In the genomic region with DNA sequence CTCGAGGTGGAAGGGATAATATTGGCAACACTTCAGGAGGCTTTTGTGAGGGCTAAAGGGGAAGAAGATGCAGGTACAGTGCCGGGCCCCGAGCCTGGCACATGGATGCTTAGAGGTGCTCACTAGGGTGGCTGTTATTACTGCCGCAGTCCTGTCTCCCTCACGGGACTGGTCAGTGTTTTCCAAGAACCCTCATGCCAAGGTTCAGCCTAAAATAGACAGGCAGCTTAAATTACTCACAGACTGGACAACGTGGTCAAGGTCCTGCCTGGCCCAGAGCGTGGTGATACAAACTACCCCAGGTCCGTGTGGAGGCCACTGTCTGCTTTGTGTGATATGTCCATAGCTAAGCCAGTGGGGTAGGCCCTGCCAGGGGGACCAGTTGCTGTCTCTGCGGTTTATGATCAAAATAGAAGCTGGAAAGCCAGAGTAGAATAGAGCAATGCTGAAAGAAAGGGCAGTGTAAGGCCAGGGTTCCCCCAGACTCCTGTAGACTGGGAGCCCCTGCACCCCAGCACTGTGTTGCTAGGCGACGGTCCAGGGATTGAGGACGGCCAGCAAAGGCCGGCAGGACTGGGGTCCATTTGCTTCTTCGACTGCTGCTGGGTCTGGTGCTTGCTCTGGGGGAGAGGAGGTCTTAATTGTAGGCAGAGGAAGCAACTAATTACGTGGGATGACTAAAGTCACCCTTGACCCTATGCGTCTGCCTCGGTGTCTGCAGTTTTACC, we compare ENCODE assay signal across 17 cellular contexts. TPM values are rescaled to one million over a fixed set of nuclear protein-coding genes. Genes with fewer than 3 reads are reported as not detected.
A peak's percentile ranks its signal among the peaks of the same experiment; 100 is the strongest.
DNase-seq lines count a peak whose midpoint lies in the region; ATAC-seq, FAIRE-seq and TF ChIP-seq lines count a peak whose summit lies in the region.
"Had no signal": no experiment of that assay in that cellular context is flagged by ENCODE, and none has a peak within 500 bp of the region (broad histone marks: within the 10 kb centered on the region; RNA-seq: fewer than 3 reads in every experiment).

No MANE protein-coding gene starts in this region.

- H3K4me1 Mint-ChIP-seq in activated CD8-positive, alpha-beta T cell treated with anti-CD3 and anti-CD28 coated beads for 36 hours (ENCODE audit: low read depth): no peaks in the 10 kb centered on the region
- H3K4me1 Mint-ChIP-seq: activated CD8-positive, alpha-beta memory T cell treated with anti-CD3 and anti-CD28 coated beads, Interleukin-2, amount 10 ng/mL, durations not matched to agents 7 days and 5 days; immature natural killer cell had no signal

- H3K4me3 ChIP-seq in K562 (no peak overlapping the region), kidney (ENCODE audit: low read length in 2 of 2) (no peak overlapping the region), pancreas (no peak overlapping the region), Peyer's patch (no peak overlapping the region)

- H3K27ac Mint-ChIP-seq in activated CD8-positive, alpha-beta T cell treated with anti-CD3 and anti-CD28 coated beads for 36 hours: no peak overlapping the region
- H3K27ac Mint-ChIP-seq: activated CD8-positive, alpha-beta memory T cell treated with anti-CD3 and anti-CD28 coated beads, Interleukin-2, amount 10 ng/mL, durations not matched to agents 7 days and 5 days; immature natural killer cell; stimulated activated naive CD8-positive, alpha-beta T cell treated with anti-CD3 and anti-CD28 coated beads, Interleukin-15, Interleukin-2, amounts not matched to agents 100 ng/mL and 50 ng/mL, for 24 hours; T-helper 2 cell treated with Interferon-gamma antibody and Interleukin-4, amounts not matched to agents 5 μg/mL and 100 μg/mL, for 36 hours had no signal

- POLR2A ChIA-PET in K562 (lab: Yijun Ruan, JAX): interaction anchor here (0.6 to 1.6 kb wide), 3 partner anchors 8 to 130 kb away, joined by 3 to 10 read pairs (median 5); no protein-coding TSS in a partner anchor
- POLR2A ChIA-PET in activated CD8-positive, alpha-beta T cell treated with anti-CD3 and anti-CD28 coated beads for 36 hours (lab: Charles Lee): interaction anchor here (0.6 to 0.8 kb wide), 2 partner anchors 47 to 187 kb away, joined by 3 read pairs; partner anchors contain the start of gene CLCC1

- no peaks in the 10 kb centered on the region for H3K9me3 ChIP-seq in K562 (replicated peaks; ENCODE audit: control insufficient read depth, insufficient read depth, low read depth, low read length)
- no peaks in the 10 kb centered on the region for H3K9me3 ChIP-seq in kidney (ENCODE audit: control insufficient read depth in 1 of 2, low read length in 2 of 2)
- no peaks in the 10 kb centered on the region for H3K9me3 ChIP-seq in pancreas
- no peaks in the 10 kb centered on the region for H3K9me3 ChIP-seq in Peyer's patch

- no peak for TF ChIP-seq RAD21 in K562 (CRISPR knock-in tag; conservative IDR thresholded peaks at IDR 0.05 in 1 of 2, IDR thresholded peaks at IDR 0.05 in 1 of 2)

- intact Hi-C loops in K562 (cut with micrococcal nuclease) (no loop called here), kidney (cut with DNase I) (no loop called here), pancreas (cut with DNase I) (no loop called here)
- intact Hi-C loops in activated CD8-positive, alpha-beta T cell treated with anti-CD3 and anti-CD28 coated beads for 36 hours (cut with micrococcal nuclease): no loop called here

- DNase-seq in K562 (ENCODE audit: extremely low read depth in 1 of 4, low spot score in 3 of 4) (no peak), kidney (no peak), pancreas (peak in 1 of 6 donors; percentile 47), RKO (ENCODE audit: low spot score) (no peak), globus pallidus (ENCODE audit: low spot score) (no peak), Peyer's patch (no peak)
- no peak for DNase-seq in activated CD8-positive, alpha-beta T cell treated with anti-CD3 and anti-CD28 coated beads for 36 hours
- DNase-seq: activated CD4-positive, alpha-beta T cell treated with anti-CD3 and anti-CD28 coated beads for 1 hour; activated CD8-positive, alpha-beta memory T cell treated with anti-CD3 and anti-CD28 coated beads, Interleukin-2, amount 10 ng/mL, durations not matched to agents 7 days and 5 days; activated effector memory CD4-positive, alpha-beta T cell treated with anti-CD3 and anti-CD28 coated beads, Interleukin-2, amount 50 U/mL, for 16 hours; immature natural killer cell; NK-92 treated with Interleukin-12 subunit alpha and Interleukin-12 subunit beta, amount 100 ng/mL, for 24 hours; SHP77 treated with DMSO at 0.1 percent for 48 hours had no signal

- no peak overlapping the region for H2AFZ ChIP-seq in K562 (ENCODE audit: low read depth, low read length)

- no peak for TF ChIP-seq POLR2A in K562 (conservative IDR thresholded peaks at IDR 0.05)
- no peak for TF ChIP-seq POLR2A in Peyer's patch (IDR thresholded peaks at IDR 0.05)

- H3K27ac ChIP-seq in 22Rv1 (peak overlapping the region; percentile 94), K562 (ENCODE audit: extremely low read depth, low read depth, low read length) (no peak overlapping the region), kidney (ENCODE audit: low read depth in 2 of 2, low read length in 2 of 2) (peak overlapping the region; percentile 66 to 73), pancreas (peak overlapping the region; percentile 27 to 91 (median 83)), Peyer's patch (peak overlapping the region in 1 of 4 donors; percentile 42)

- FAIRE-seq in K562 (lab: Jason Lieb, UNC): no peak
- FAIRE-seq in kidney (lab: Jason Lieb, UNC): no peak
- FAIRE-seq in pancreas (lab: Jason Lieb, UNC): no peak
- FAIRE-seq: colon had no signal

- no peaks in the 10 kb centered on the region for H3K9me3 Mint-ChIP-seq in activated CD8-positive, alpha-beta T cell treated with anti-CD3 and anti-CD28 coated beads for 36 hours
- H3K9me3 Mint-ChIP-seq: stimulated activated naive CD8-positive, alpha-beta T cell treated with anti-CD3 and anti-CD28 coated beads, Interleukin-15, Interleukin-2, amounts not matched to agents 100 ng/mL and 50 ng/mL, for 24 hours; T-helper 2 cell treated with Interferon-gamma antibody and Interleukin-4, amounts not matched to agents 5 μg/mL and 100 μg/mL, for 36 hours had no signal

- no peak for TF ChIP-seq EP300 in K562 (IDR thresholded peaks at IDR 0.05; ENCODE audit: low read length)

- no peaks in the 10 kb centered on the region; a peak in 1 of 5 replicates for H3K27me3 ChIP-seq in K562 (ENCODE audit: control insufficient read depth in 2 of 2, insufficient read depth in 2 of 2, low read length in 2 of 2)
- no peaks in the 10 kb centered on the region for H3K27me3 ChIP-seq in pancreas
- no peaks in the 10 kb centered on the region for H3K27me3 ChIP-seq in Peyer's patch

- no TSS peak for BruUV-seq in K562 (replicated peaks; lab: Mats Ljungman, UMichigan)

- no peaks in the 10 kb centered on the region for H3K36me3 ChIP-seq in K562 (ENCODE audit: control insufficient read depth, insufficient read depth, low read length)
- no peaks in the 10 kb centered on the region for H3K36me3 ChIP-seq in kidney (ENCODE audit: control insufficient read depth in 1 of 2, insufficient read depth in 2 of 2, low read length in 2 of 2)
- no peaks in the 10 kb centered on the region for H3K36me3 ChIP-seq in pancreas
- H3K36me3 ChIP-seq in Peyer's patch: no peaks in the 10 kb centered on the region

- TF ChIP-seq CTCF in 22Rv1 (IDR thresholded peaks at IDR 0.05) (no peak), K562 (IDR thresholded peaks at IDR 0.05 in 2 of 3, conservative IDR thresholded peaks at IDR 0.05 in 1 of 3; ENCODE audit: insufficient read depth in 2 of 3, low read depth in 1 of 3, low read length in 3 of 3) (no peak), kidney (IDR thresholded peaks at IDR 0.05; ENCODE audit: borderline replicate concordance, extremely low read depth, insufficient read depth) (no peak), pancreas (IDR thresholded peaks at IDR 0.05) (no peak), Peyer's patch (IDR thresholded peaks at IDR 0.05) (no peak)
- TF ChIP-seq CTCF in activated CD8-positive, alpha-beta T cell treated with anti-CD3 and anti-CD28 coated beads for 36 hours (IDR thresholded peaks at IDR 0.05): no peak

- no peaks in the 10 kb centered on the region for H3K36me3 Mint-ChIP-seq in activated CD8-positive, alpha-beta T cell treated with anti-CD3 and anti-CD28 coated beads for 36 hours (ENCODE audit: low read depth)
- H3K36me3 Mint-ChIP-seq: activated CD8-positive, alpha-beta memory T cell treated with anti-CD3 and anti-CD28 coated beads, Interleukin-2, amount 10 ng/mL, durations not matched to agents 7 days and 5 days had no signal

- in situ Hi-C loops in K562 (cut with MboI): no loop called here

- CTCF ChIA-PET in K562 (lab: Yijun Ruan, JAX; ENCODE audit: low intra/inter-chr PET ratio): no interaction called here
- CTCF ChIA-PET in activated CD8-positive, alpha-beta T cell treated with anti-CD3 and anti-CD28 coated beads for 36 hours (lab: Charles Lee): no interaction called here

- no peak for ATAC-seq in K562
- ATAC-seq in pancreas: peak in 3 of 4 donors; percentile 14 to 37 (median 34)
- no peak for ATAC-seq in activated CD8-positive, alpha-beta T cell treated with anti-CD3 and anti-CD28 coated beads for 36 hours
- ATAC-seq: activated CD8-positive, alpha-beta memory T cell treated with anti-CD3 and anti-CD28 coated beads, Interleukin-2, amount 10 ng/mL, durations not matched to agents 7 days and 5 days had no signal

- H3K4me1 ChIP-seq in K562 (replicated peaks in 1 of 2; ENCODE audit: control insufficient read depth in 2 of 2, insufficient read depth in 2 of 2, low read length in 2 of 2) (peaks cover 12 to 24% of the 10 kb centered on the region in 2 experiments; a peak in 4 of 5 replicates), kidney (ENCODE audit: control insufficient read depth in 1 of 2, insufficient read depth in 1 of 2, low read depth in 1 of 2, low read length in 2 of 2) (peaks cover 16 to 34% of the 10 kb centered on the region in 2 donors), pancreas (peaks cover 50 to 63% (median 61%) of the 10 kb centered on the region in 3 donors), Peyer's patch (peaks cover 0 to 26% (median 2%) of the 10 kb centered on the region in 4 donors)

- 52% methylated on average over 17 of the region's 17 CpGs for WGBS in K562 (ENCODE audit: insufficient coverage, low coverage, missing lambda C conversion rate)
- 21 to 25% methylated on average over 17 of the region's 17 CpGs for WGBS in pancreas, 2 donors

- no peaks in the 10 kb centered on the region for H3K79me2 ChIP-seq in K562 (ENCODE audit: control insufficient read depth, insufficient read depth, low read length)

- H3K4me2 ChIP-seq in K562 (ENCODE audit: insufficient read depth, low read length): no peak overlapping the region

- H3K9me1 ChIP-seq in K562 (ENCODE audit: control insufficient read depth, insufficient read depth, low read length): no peaks in the 10 kb centered on the region

- H3K4me3 Mint-ChIP-seq in activated CD8-positive, alpha-beta T cell treated with anti-CD3 and anti-CD28 coated beads for 36 hours: no peak overlapping the region
- H3K4me3 Mint-ChIP-seq: activated CD8-positive, alpha-beta memory T cell treated with anti-CD3 and anti-CD28 coated beads, Interleukin-2, amount 10 ng/mL, durations not matched to agents 7 days and 5 days; immature natural killer cell; stimulated activated naive CD8-positive, alpha-beta T cell treated with anti-CD3 and anti-CD28 coated beads, Interleukin-15, Interleukin-2, amounts not matched to agents 100 ng/mL and 50 ng/mL, for 24 hours; T-helper 2 cell treated with Interferon-gamma antibody and Interleukin-4, amounts not matched to agents 5 μg/mL and 100 μg/mL, for 36 hours had no signal

- no peaks in the 10 kb centered on the region for H3K27me3 Mint-ChIP-seq in activated CD8-positive, alpha-beta T cell treated with anti-CD3 and anti-CD28 coated beads for 36 hours
- H3K27me3 Mint-ChIP-seq: activated CD8-positive, alpha-beta memory T cell treated with anti-CD3 and anti-CD28 coated beads, Interleukin-2, amount 10 ng/mL, durations not matched to agents 7 days and 5 days; stimulated activated naive CD8-positive, alpha-beta T cell treated with anti-CD3 and anti-CD28 coated beads, Interleukin-15, Interleukin-2, amounts not matched to agents 100 ng/mL and 50 ng/mL, for 24 hours had no signal

- H4K20me1 ChIP-seq in K562 (replicated peaks; ENCODE audit: control insufficient read depth, insufficient read depth, low read length): no peaks in the 10 kb centered on the region

- no peak overlapping the region for H3K9ac ChIP-seq in K562 (ENCODE audit: insufficient read depth in 1 of 2, low read depth in 2 of 2, low read length in 2 of 2)
- no peak overlapping the region for H3K9ac ChIP-seq in kidney (ENCODE audit: low read length in 2 of 2)

RNA-seq across cellular contexts. Expression of gene ELAPOR1, which starts 36.1 kb away (rescaled TPM):
- total RNA-seq in K562 (2011; cell fraction: chromatin; rRNA removed; ENCODE audit: low replicate concordance): 0.21 and 0.62 TPM in 2 replicates
- total RNA-seq in K562 (2011; cell fraction: nucleolus; rRNA removed): 0.13 and 0.17 TPM in 2 replicates
- 0.22 TPM in 1 of 2 replicates, not detected in the other for total RNA-seq in K562 (2011; cell fraction: nucleoplasm; rRNA removed)
- total RNA-seq in K562 (2014; rRNA removed) (0.09 TPM in 1 of 2 replicates, not detected in the other), K562 (2014; rRNA removed; fragmentation: Illumina TruSeq; extraction: Trizol) (0.03 and 0.25 TPM in 2 replicates), K562 (2015; rRNA removed; fragmentation: Illumina TruSeq; extraction: Trizol) (0.04 and 0.07 TPM in 2 replicates), K562 (2021) (0.20 and 0.38 TPM in 2 replicates), kidney (1.3 TPM), pancreas (100 to 1,000 TPM; 106 to 186 (median 155) TPM), Peyer's patch (100 to 1,000 TPM in 2 of 4 donors, 10 to 100 TPM in 2; 57.8 to 138 (median 98.0) TPM)
- polyA plus RNA-seq in K562 (2011; rRNA removed) (0.11 and 0.14 TPM in 2 replicates), K562 (2014; fragmentation: Illumina TruSeq; extraction: Trizol) (0.18 and 0.46 TPM in 2 replicates), K562 (2014; fragmentation: Nextera tagmentation; extraction: Ambion mirVana) (under 1 TPM; 0.17 to 0.21 TPM), K562 (2014; rRNA removed) (0.15 and 1.2 TPM in 2 replicates), kidney (ENCODE audit: insufficient read depth, low read depth, low replicate concordance) (0.28 TPM), pancreas (10 to 100 TPM; 46.9 to 82.8 TPM)
- 0.09 and 0.16 TPM in 2 replicates for polyA plus RNA-seq in K562 (2011; cell fraction: cytosol; rRNA removed)
- 0.24 TPM in 2 replicates for polyA plus RNA-seq in K562 (2011; cell fraction: nucleus; rRNA removed)
- 0.17 and 0.32 TPM in 2 replicates for polyA plus RNA-seq in K562 (2012)
- polyA minus RNA-seq in K562 (2011; rRNA and poly(A)+ RNA removed): 0.09 and 0.11 TPM in 2 replicates
- polyA minus RNA-seq in K562 (2011; cell fraction: cytosol; rRNA and poly(A)+ RNA removed): not detected in 2 replicates
- polyA minus RNA-seq in K562 (2011; cell fraction: nucleus; rRNA and poly(A)+ RNA removed): 0.11 and 0.13 TPM in 2 replicates
- 1 to 10 TPM; 4.7 to 7.0 TPM for total RNA-seq in activated CD8-positive, alpha-beta T cell treated with anti-CD3 and anti-CD28 coated beads for 36 hours

RNA-seq across cellular contexts. Expression of gene TMEM167B, which starts 59.5 kb away (rescaled TPM):
- 18.1 and 23.4 TPM in 2 replicates for total RNA-seq in K562 (2011; cell fraction: chromatin; rRNA removed; ENCODE audit: low replicate concordance)
- 17.2 and 20.7 TPM in 2 replicates for total RNA-seq in K562 (2011; cell fraction: nucleolus; rRNA removed)
- 28.7 and 30.7 TPM in 2 replicates for total RNA-seq in K562 (2011; cell fraction: nucleoplasm; rRNA removed)
- 17.2 and 25.8 TPM in 2 replicates for total RNA-seq in K562 (2014; rRNA removed)
- 32.2 and 38.2 TPM in 2 replicates for total RNA-seq in K562 (2014; rRNA removed; fragmentation: Illumina TruSeq; extraction: Trizol)
- 29.0 and 33.4 TPM in 2 replicates for total RNA-seq in K562 (2015; rRNA removed; fragmentation: Illumina TruSeq; extraction: Trizol)
- total RNA-seq in K562 (2021): 34.1 and 35.6 TPM in 2 replicates
- polyA plus RNA-seq in K562 (2011; rRNA removed): 26.0 and 26.7 TPM in 2 replicates
- polyA plus RNA-seq in K562 (2011; cell fraction: cytosol; rRNA removed): 10.8 and 15.9 TPM in 2 replicates
- 10.9 and 18.1 TPM in 2 replicates for polyA plus RNA-seq in K562 (2011; cell fraction: nucleus; rRNA removed)
- 29.7 and 33.2 TPM in 2 replicates for polyA plus RNA-seq in K562 (2012)
- polyA plus RNA-seq in K562 (2014; fragmentation: Illumina TruSeq; extraction: Trizol): 35.2 and 36.4 TPM in 2 replicates
- polyA plus RNA-seq in K562 (2014; fragmentation: Nextera tagmentation; extraction: Ambion mirVana): 10 to 100 TPM; 25.0 to 36.3 TPM
- 17.2 and 26.5 TPM in 2 replicates for polyA plus RNA-seq in K562 (2014; rRNA removed)
- polyA minus RNA-seq in K562 (2011; rRNA and poly(A)+ RNA removed): 17.3 and 27.7 TPM in 2 replicates
- polyA minus RNA-seq in K562 (2011; cell fraction: cytosol; rRNA and poly(A)+ RNA removed): 15.3 and 18.0 TPM in 2 replicates
- 4.7 and 9.4 TPM in 2 replicates for polyA minus RNA-seq in K562 (2011; cell fraction: nucleus; rRNA and poly(A)+ RNA removed)
- total RNA-seq in kidney: 39.4 TPM
- 24.7 TPM for polyA plus RNA-seq in kidney (ENCODE audit: insufficient read depth, low read depth, low replicate concordance)
- total RNA-seq in pancreas: 10 to 100 TPM; 15.9 to 25.7 (median 18.8) TPM
- 10 to 100 TPM in 1 of 2 donors, 1 to 10 TPM in 1; 6.4 to 15.7 TPM for polyA plus RNA-seq in pancreas
- total RNA-seq in activated CD8-positive, alpha-beta T cell treated with anti-CD3 and anti-CD28 coated beads for 36 hours: 10 to 100 TPM; 21.8 to 23.4 TPM
- total RNA-seq in Peyer's patch: 10 to 100 TPM; 11.3 to 17.3 (median 13.7) TPM

Comparison
In these comparisons a context has a peak if more than half of its experiments do, and no peak if none do; other contexts are left out.
1. ATAC-seq: peak in pancreas (3 of 4); none in K562 (single experiment) and activated CD8-positive, alpha-beta T cell treated with anti-CD3 and anti-CD28 coated beads for 36 hours (single experiment).
2. RNA of gene ELAPOR1, which starts 36.1 kb away (total RNA-seq): 106 to 186 TPM in pancreas and 57.8 to 138 TPM in Peyer's patch; 4.7 to 7.0 TPM in activated CD8-positive, alpha-beta T cell treated with anti-CD3 and anti-CD28 coated beads for 36 hours, 1.3 TPM in kidney (single experiment) and 0.03 to 0.62 TPM in K562; every median in the first group is over 4 times any median in the second.